8 cellular contexts compared by ENCODE assay signal in the genomic region with DNA sequence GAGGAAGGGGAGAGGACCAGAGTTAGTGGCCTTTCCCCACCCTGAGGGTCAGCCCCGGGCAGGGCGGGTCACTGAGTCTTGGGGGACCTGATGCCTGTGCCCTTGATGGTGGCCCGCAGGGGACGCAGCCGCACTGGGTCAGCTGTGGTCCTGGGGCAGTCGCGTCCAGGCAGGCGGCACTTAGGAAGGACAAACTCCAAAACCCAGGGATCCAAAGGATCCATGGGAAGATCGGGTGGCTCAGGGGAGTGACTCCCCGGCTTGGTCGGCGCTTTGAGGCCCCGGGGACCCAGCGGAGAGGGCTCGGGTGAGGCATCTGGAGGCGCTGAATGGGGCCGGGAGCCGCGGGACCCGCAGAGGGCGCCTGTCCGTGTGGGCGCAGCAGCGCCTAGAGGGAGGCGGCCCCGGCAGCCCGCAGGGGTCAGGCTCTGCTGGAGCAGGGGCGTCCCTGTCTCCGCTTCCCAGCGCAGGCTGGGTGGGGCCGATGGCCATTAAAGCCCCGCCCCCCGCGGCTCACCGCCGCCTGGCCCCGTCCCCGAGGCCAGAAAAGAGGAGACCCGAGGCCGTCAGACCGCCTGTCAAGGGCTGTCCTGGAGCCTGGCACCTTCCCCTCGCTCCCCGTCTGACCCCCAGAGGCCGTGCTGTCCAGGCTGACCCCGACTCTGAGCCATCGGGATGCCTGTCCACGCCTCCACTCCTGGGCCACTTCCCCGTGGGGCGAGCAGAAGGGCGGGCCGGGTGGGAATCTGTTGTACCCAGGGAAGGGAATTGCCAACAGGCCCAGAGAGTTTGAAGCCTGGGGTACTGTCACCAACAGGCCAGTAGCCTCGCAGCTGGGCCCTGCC. TPM values are rescaled to one million over a fixed set of nuclear protein-coding genes. Genes with fewer than 3 reads are reported as not detected.
DNase-seq lines count a peak whose midpoint lies in the region; ATAC-seq and TF ChIP-seq lines count a peak whose summit lies in the region.

No MANE protein-coding gene starts in this region.

- CTCF ChIA-PET in AG04449 (lab: Yijun Ruan, JAX), result no interaction called here

- no peaks in the 10 kb centered on the region for H3K9me3 Mint-ChIP-seq in immature natural killer cell

- H3K27me3 Mint-ChIP-seq in immature natural killer cell (ENCODE audit: low read depth in 3 of 3), result peaks cover 0 to 4% (median 3%) of the 10 kb centered on the region in 3 donors

- POLR2A ChIA-PET in AG04449 (lab: Yijun Ruan, JAX), result no interaction called here

- H3K4me1 Mint-ChIP-seq in immature natural killer cell, result peaks cover 41 to 46% of the 10 kb centered on the region in 2 donors

- TF ChIP-seq CTCF in AG04449 (IDR thresholded peaks at IDR 0.05; ENCODE audit: insufficient read depth, low read length, missing control alignments), result peak; percentile 52
- TF ChIP-seq CTCF in astrocyte of the cerebellum (IDR thresholded peaks at IDR 0.05; ENCODE audit: low read depth, low read length, missing control alignments), result peak; percentile 5

- in situ Hi-C loops in astrocyte of the cerebellum (cut with HindIII; ENCODE audit: low sequenced_read_pairs), result no loop called here

- H3K4me3 Mint-ChIP-seq in immature natural killer cell, result peak overlapping the region; percentile 56 to 80 (median 74)

- H3K4me3 ChIP-seq in AG04449 (ENCODE audit: low read depth, low read length) (no peak overlapping the region), astrocyte of the cerebellum (ENCODE audit: low read depth, low read length) (no peak overlapping the region)

- H3K27ac Mint-ChIP-seq in immature natural killer cell, result peak overlapping the region; percentile 89 to 99 (median 96)

- no peaks in the 10 kb centered on the region for H3K36me3 Mint-ChIP-seq in immature natural killer cell

- ATAC-seq in HG03280 (IDR thresholded peaks at IDR 0.05; ENCODE audit: unreplicated experiment), result peak; percentile 47

- DNase-seq in AG04449 (ENCODE audit: low read depth, low spot score) (no peak), astrocyte of the cerebellum (ENCODE audit: low read depth) (no peak), immature natural killer cell (peak; percentile 49 to 59 (median 51)), OCI-M2 (lab: John Stamatoyannopoulos, UW; ENCODE audit: unreplicated experiment) (no peak), middle frontal gyrus (ENCODE audit: extremely low spot score, low spot score) (no peak), COR-L47 (lab: John Stamatoyannopoulos, UW) (no peak)
- DNase-seq in stimulated activated CD4-positive, alpha-beta T cell treated with anti-CD3 and anti-CD28 coated beads, Interleukin-15, amount 100 ng/mL, for 24 hours, result peak; percentile 51

RNA-seq across cellular contexts. Expression of gene CIDEC, which starts 17.4 kb away (rescaled TPM):
- not detected for polyA plus RNA-seq in immature natural killer cell

RNA-seq across cellular contexts. Expression of gene RPUSD3, which starts 18.8 kb away (rescaled TPM):
- 100 to 1,000 TPM in 2 of 3 donors, 10 to 100 TPM in 1; 94.7 to 153 (median 101) TPM for polyA plus RNA-seq in immature natural killer cell

RNA-seq across cellular contexts. Expression of gene JAGN1, which starts 27.8 kb away (rescaled TPM):
- 10 to 100 TPM; 36.1 to 50.3 (median 37.9) TPM for polyA plus RNA-seq in immature natural killer cell

RNA-seq across cellular contexts. Expression of gene IL17RE, which starts 40.0 kb away (rescaled TPM):
- polyA plus RNA-seq in immature natural killer cell, result under 1 TPM in 1 of 3 donors, not detected in 2; 0.14 TPM

RNA-seq across cellular contexts. Expression of gene TTLL3, which starts 52.6 kb away (rescaled TPM):
- 10 to 100 TPM in 1 of 3 donors, 1 to 10 TPM in 2; 4.2 to 10.1 (median 5.0) TPM for polyA plus RNA-seq in immature natural killer cell

Comparison
In these comparisons a context has a peak if more than half of its experiments do, and no peak if none do; other contexts are left out.
1. DNase-seq: peak in immature natural killer cell (3 of 3) and stimulated activated CD4-positive, alpha-beta T cell treated with anti-CD3 and anti-CD28 coated beads, Interleukin-15, amount 100 ng/mL, for 24 hours (single experiment); none in AG04449 (single experiment), astrocyte of the cerebellum (single experiment), OCI-M2 (single experiment), middle frontal gyrus (single experiment) and COR-L47 (single experiment).